Comparison of ENCODE assay signal across 8 cellular contexts in the genomic region with DNA sequence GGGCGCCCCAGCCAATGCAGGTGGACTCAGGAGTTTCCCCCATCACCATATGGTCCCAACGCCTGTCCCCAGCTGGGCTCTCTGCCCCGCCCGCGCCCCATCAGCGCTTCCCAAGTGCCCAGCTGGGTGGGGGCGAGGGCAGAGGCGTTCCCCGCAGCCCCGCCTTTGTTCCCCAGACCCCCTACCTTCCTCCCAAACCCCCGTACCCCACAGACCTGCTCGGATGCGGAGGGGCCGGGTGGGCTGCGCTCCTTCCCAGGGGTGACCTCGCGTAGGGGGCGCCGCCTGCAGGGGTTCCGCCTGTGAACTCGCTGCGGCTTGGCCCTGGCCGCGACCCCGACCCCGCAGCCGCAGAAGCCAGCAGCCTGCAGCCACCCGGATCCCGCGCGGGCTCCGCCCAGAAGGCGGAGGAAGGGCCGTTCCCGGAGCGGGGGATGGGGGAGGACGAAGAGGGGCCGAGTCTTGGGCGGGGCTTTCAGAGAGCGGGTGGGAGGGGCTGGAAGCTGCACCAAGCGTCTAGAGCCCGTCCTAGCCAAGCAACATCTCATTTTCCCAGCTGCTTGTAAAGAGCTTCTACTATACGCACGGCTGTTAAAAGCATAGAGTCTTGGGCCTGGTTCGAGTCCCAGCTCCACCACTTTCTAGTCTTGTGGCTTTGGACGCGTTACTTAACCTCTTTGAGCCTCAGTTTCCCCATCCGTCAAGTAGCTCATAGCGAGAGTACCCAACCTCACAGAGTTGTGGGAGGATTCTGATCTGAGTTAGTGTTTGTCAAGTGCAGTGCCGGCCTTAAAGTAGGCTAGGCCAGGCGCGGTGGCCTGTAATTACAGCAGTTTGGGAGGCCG. TPM values are rescaled to one million over a fixed set of nuclear protein-coding genes. Genes with fewer than 3 reads are reported as not detected.
DNase-seq lines count a peak whose midpoint lies in the region; ATAC-seq and TF ChIP-seq lines count a peak whose summit lies in the region.

A gene with protein sequence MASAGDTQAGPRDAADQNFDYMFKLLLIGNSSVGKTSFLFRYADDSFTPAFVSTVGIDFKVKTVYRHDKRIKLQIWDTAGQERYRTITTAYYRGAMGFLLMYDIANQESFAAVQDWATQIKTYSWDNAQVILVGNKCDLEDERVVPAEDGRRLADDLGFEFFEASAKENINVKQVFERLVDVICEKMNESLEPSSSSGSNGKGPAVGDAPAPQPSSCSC (minus strand): TSS at position 404 of the 845 bp plus-strand sequence. CDS start 2,258 bp downstream, outside the sequence.

- peaks cover 19% of the 10 kb centered on the region for H3K36me3 ChIP-seq in HUES64 (ENCODE audit: insufficient read depth, low read length)

- H3K27ac ChIP-seq in HUES64 (ENCODE audit: low read depth, low read length) = no peak within 1 kb of the TSS

- H3K4me1 ChIP-seq in HUES64 (ENCODE audit: insufficient read depth, low read length) (no peaks in the 10 kb centered on the region), mononuclear cell (ENCODE audit: insufficient read depth, low read length) (peaks cover 49% of the 10 kb centered on the region)

- DNase-seq in OCI-M2 (lab: John Stamatoyannopoulos, UW; ENCODE audit: unreplicated experiment) = peak; percentile 99
- DNase-seq in activated T-cell treated with anti-CD3 and anti-CD28 coated beads for 48 hours (ENCODE audit: low read depth) = peak; percentile 82
- DNase-seq in epithelial cell of proximal tubule (ENCODE audit: low read depth) = no peak
- DNase-seq in stimulated activated CD8-positive, alpha-beta memory T cell treated with anti-CD3 and anti-CD28 coated beads, Interleukin-2, amount 100 ng/mL, for 1 hour (ENCODE audit: low read depth in 2 of 2) = peak; percentile 47 to 62

- 10% methylated on average over 53 of the region's 53 CpGs for WGBS in HUES64

- peak within 1 kb of the TSS; percentile 62 for H3K9ac ChIP-seq in HUES64 (ENCODE audit: low read depth, low read length)

- ATAC-seq in GM18511 (IDR thresholded peaks at IDR 0.05; ENCODE audit: unreplicated experiment) (peak; percentile 62), GM21526 (IDR thresholded peaks at IDR 0.05; ENCODE audit: low FRiP score, unreplicated experiment) (no peak)

- H3K9me3 ChIP-seq in HUES64 (ENCODE audit: insufficient read depth, low read depth, low read length) (no peaks in the 10 kb centered on the region), mononuclear cell (ENCODE audit: low read depth, low read length) (no peaks in the 10 kb centered on the region)

- H3K4me3 ChIP-seq in HUES64 (ENCODE audit: low read length) = peak within 1 kb of the TSS; percentile 70
- peak within 1 kb of the TSS; percentile 86 for H3K4me3 ChIP-seq in epithelial cell of proximal tubule (ENCODE audit: low read depth, low read length)
- H3K4me3 ChIP-seq in mononuclear cell (ENCODE audit: low read length) = peak within 1 kb of the TSS; percentile 58

- H3K27me3 ChIP-seq in HUES64 (ENCODE audit: insufficient read depth, low read length) (no peaks in the 10 kb centered on the region), mononuclear cell (ENCODE audit: insufficient read depth, low read length) (no peaks in the 10 kb centered on the region)

- TF ChIP-seq CTCF in epithelial cell of proximal tubule (conservative IDR thresholded peaks at IDR 0.05; ENCODE audit: low read depth, low read length) = no peak

RNA-seq across cellular contexts. Expression of the gene that starts here (rescaled TPM):
- polyA plus RNA-seq in HUES64 (2013, experiment 1 of 2) = 5.0 TPM
- polyA plus RNA-seq in HUES64 (2013, experiment 2 of 2) = 5.6 TPM
- total RNA-seq in epithelial cell of proximal tubule (13.4 and 18.3 TPM in 2 replicates), mononuclear cell (12.1 TPM)
